ENCODE assay signal across 10 cellular contexts in genomic region chr2:110114007-110114591, GRCh38. TPM values are rescaled to one million over a fixed set of nuclear protein-coding genes. Genes with fewer than 3 reads are reported as not detected.
DNase-seq lines count a peak whose midpoint lies in the region; ATAC-seq and TF ChIP-seq lines count a peak whose summit lies in the region.
"Had no signal": no experiment of that assay in that cellular context is flagged by ENCODE, and none has a peak within 500 bp of the region (broad histone marks: within the 10 kb centered on the region; RNA-seq: fewer than 3 reads in every experiment).

No MANE protein-coding gene starts in this region.

- 79 to 86% (median 81%) methylated on average over 7 of the region's 7 CpGs for WGBS in ovary, 3 donors

- peaks cover 0 to 2% of the 10 kb centered on the region in 2 donors for H3K9me3 Mint-ChIP-seq in natural killer cell
- H3K9me3 Mint-ChIP-seq: natural killer cell treated with Interleukin-12 subunit alpha and Interleukin-12 subunit beta and Interleukin-15 and Interleukin-18, amount 100 ng/mL, for 72 hours had no signal

- H3K27me3 ChIP-seq in breast epithelium = peaks cover 0 to 32% of the 10 kb centered on the region in 2 donors
- no peaks in the 10 kb centered on the region for H3K27me3 ChIP-seq in ovary

- DNase-seq in M059J (ENCODE audit: low read depth) (peak; percentile 65), breast epithelium (ENCODE audit: low spot score in 2 of 2) (no peak), lung microvascular endothelial cell (ENCODE audit: low read depth in 2 of 2) (peak; percentile 69 to 81), ovary (no peak), NCI-H1436 (lab: John Stamatoyannopoulos, UW) (no peak), natural killer cell (no peak)

- H3K4me3 Mint-ChIP-seq in natural killer cell = no peak overlapping the region
- H3K4me3 Mint-ChIP-seq: natural killer cell treated with Interleukin-12 subunit alpha and Interleukin-12 subunit beta and Interleukin-15 and Interleukin-18, amount 100 ng/mL, for 72 hours had no signal

- H3K27ac Mint-ChIP-seq in natural killer cell = no peak overlapping the region
- H3K27ac Mint-ChIP-seq: natural killer cell treated with Interleukin-12 subunit alpha and Interleukin-12 subunit beta and Interleukin-15 and Interleukin-18, amount 100 ng/mL, for 72 hours had no signal

- peak overlapping the region; percentile 22; the same call in 1 of the 2 replicates for H3K27ac ChIP-seq in C4-2B
- H3K27ac ChIP-seq in breast epithelium = peak overlapping the region; percentile 6 to 82
- H3K27ac ChIP-seq in ovary = no peak overlapping the region
- H3K27ac ChIP-seq: adrenal gland had no signal

- TF ChIP-seq EP300 in ovary (IDR thresholded peaks at IDR 0.05) = no peak

- H3K4me3 ChIP-seq in breast epithelium = peak overlapping the region; percentile 42 to 69 (median 58)
- H3K4me3 ChIP-seq in ovary = no peak overlapping the region
- H3K4me3 ChIP-seq: adrenal gland had no signal

- H3K9me3 ChIP-seq in breast epithelium = no peaks in the 10 kb centered on the region
- H3K9me3 ChIP-seq in ovary = no peaks in the 10 kb centered on the region
- H3K9me3 ChIP-seq: adrenal gland had no signal

- TF ChIP-seq POLR2A in breast epithelium (IDR thresholded peaks at IDR 0.05) (no peak), ovary (IDR thresholded peaks at IDR 0.05) (no peak)

- H3K36me3 ChIP-seq in breast epithelium (no peaks in the 10 kb centered on the region), ovary (no peaks in the 10 kb centered on the region)
- H3K36me3 ChIP-seq: adrenal gland had no signal

- H3K4me1 Mint-ChIP-seq in natural killer cell = no peaks in the 10 kb centered on the region

- no peak for ATAC-seq in GM18861 (IDR thresholded peaks at IDR 0.05; ENCODE audit: unreplicated experiment)
- no peak for ATAC-seq in natural killer cell

- TF ChIP-seq CTCF in C4-2B (conservative IDR thresholded peaks at IDR 0.05) = no peak
- no peak for TF ChIP-seq CTCF in breast epithelium (IDR thresholded peaks at IDR 0.05)
- TF ChIP-seq CTCF in ovary (IDR thresholded peaks at IDR 0.05) = no peak
- TF ChIP-seq CTCF in natural killer cell (IDR thresholded peaks at IDR 0.05) = no peak

- H3K36me3 Mint-ChIP-seq in natural killer cell = peaks cover 7% of the 10 kb centered on the region
- H3K36me3 Mint-ChIP-seq: natural killer cell treated with Interleukin-12 subunit alpha and Interleukin-12 subunit beta and Interleukin-15 and Interleukin-18, amount 100 ng/mL, for 72 hours had no signal

- peaks cover 0 to 4% of the 10 kb centered on the region in 2 donors for H3K4me1 ChIP-seq in breast epithelium
- peaks cover 3% of the 10 kb centered on the region for H3K4me1 ChIP-seq in ovary (ENCODE audit: insufficient read depth)

- peaks cover 50 to 79% of the 10 kb centered on the region in 2 donors for H3K27me3 Mint-ChIP-seq in natural killer cell (ENCODE audit: low read depth in 2 of 2)

- intact Hi-C loops in breast epithelium (cut with DNase I; ENCODE audit: low total_unique reads) (no loop called here), ovary (cut with DNase I) (no loop called here), natural killer cell (cut with micrococcal nuclease) (no loop called here)

RNA-seq across cellular contexts. Expression of gene MALL, which starts 1.5 kb away (rescaled TPM):
- 27.5 and 42.0 TPM in 2 replicates for total RNA-seq in M059J (2014; rRNA removed; shearing (Covaris generic))
- total RNA-seq in breast epithelium = 10 to 100 TPM in 1 of 3 donors, 1 to 10 TPM in 2; 6.2 to 19.6 (median 9.2) TPM
- total RNA-seq in lung microvascular endothelial cell = 13.7 and 46.0 TPM in 2 replicates
- total RNA-seq in ovary = 1 to 10 TPM in 6 of 7 donors, under 1 TPM in 1; 0.63 to 9.2 (median 2.1) TPM
- 10 to 100 TPM in 1 of 2 donors, 1 to 10 TPM in 1; 3.4 to 20.0 TPM for polyA plus RNA-seq in ovary
- total RNA-seq in natural killer cell = not detected
- total RNA-seq: natural killer cell treated with Interleukin-12 subunit alpha and Interleukin-12 subunit beta and Interleukin-15 and Interleukin-18, amount 100 ng/mL, for 72 hours had no signal

Comparison
In these comparisons a context has a peak if more than half of its experiments do, and no peak if none do; other contexts are left out.
1. H3K27ac ChIP-seq: peak in C4-2B (single experiment) and breast epithelium (2 of 2); none in ovary (0 of 2).
2. DNase-seq: peak in M059J (single experiment) and lung microvascular endothelial cell (2 of 2); none in breast epithelium (0 of 2), ovary (0 of 5), NCI-H1436 (single experiment) and natural killer cell (single experiment).